Comparison of ENCODE assay signal across 11 cellular contexts in genomic region chr5:61589961-61590360, GRCh38.
"Had no signal": no experiment of that assay in that cellular context is flagged by ENCODE, and none has a peak within 500 bp of the region (broad histone marks: within the 10 kb centered on the region; RNA-seq: fewer than 3 reads in every experiment).

No MANE protein-coding gene starts in this region.

- H3K9ac ChIP-seq: GM23248 had no signal

- H2AFZ ChIP-seq: GM23248, GM23338 had no signal

- H3K4me3 ChIP-seq: GM23248, GM23338, HAP-1 had no signal

- H3K4me3 Mint-ChIP-seq: GM23338, H9, HFFc6 had no signal

- H3K36me3 ChIP-seq: HAP-1 had no signal

- DNase-seq: GM23248, GOT3, H7, H9, HCEC 1CT, HFFc6 had no signal

- FAIRE-seq: H1, H54 had no signal

- H3K27ac Mint-ChIP-seq: GM23338, H9, HFFc6 had no signal

- H3K4me1 Mint-ChIP-seq: GM23338, H9 had no signal

- H3K9me3 ChIP-seq: HAP-1 had no signal

- H3K4me1 ChIP-seq: HAP-1 had no signal

- H3K4me2 ChIP-seq: GM23338 had no signal

- ATAC-seq: GM23338, HCT116 had no signal

- H3K27ac ChIP-seq: GM23248 had no signal
